Comparison of ENCODE assay signal across 8 cellular contexts in the genomic region with DNA sequence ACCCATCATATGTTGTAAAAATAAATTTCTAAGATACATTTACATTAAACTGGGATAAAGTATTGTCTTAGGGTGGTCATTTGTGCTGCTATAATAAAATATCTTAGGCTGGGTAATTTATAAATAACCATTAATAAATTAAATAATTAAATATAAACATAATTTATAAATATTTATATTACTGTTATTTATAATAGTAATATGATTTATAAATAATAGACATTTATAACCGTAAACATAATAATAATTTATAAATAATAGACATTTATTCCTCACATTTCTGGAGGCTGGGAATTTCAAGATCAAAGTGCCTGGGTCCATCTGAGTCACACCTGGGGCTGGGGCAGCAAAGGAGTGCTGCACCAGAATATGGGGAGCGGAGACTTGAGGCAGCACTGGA.
"Had no signal": no experiment of that assay in that cellular context is flagged by ENCODE, and none has a peak within 500 bp of the region (broad histone marks: within the 10 kb centered on the region; RNA-seq: fewer than 3 reads in every experiment).

No MANE protein-coding gene starts in this region.

- ATAC-seq: HCT116, HepG2 had no signal

- H3K27me3 Mint-ChIP-seq: IgD-negative memory B cell had no signal

- H3K4me3 Mint-ChIP-seq: HFFc6, IgD-negative memory B cell had no signal

- H3K4me1 Mint-ChIP-seq: IgD-negative memory B cell had no signal

- FAIRE-seq: HepG2 had no signal

- H3K27ac Mint-ChIP-seq: HFFc6, IgD-negative memory B cell had no signal

- DNase-seq: GM23248, GOT3, H7, HFFc6, KBM-7 had no signal

- H3K36me3 Mint-ChIP-seq: IgD-negative memory B cell had no signal

- H3K9me3 Mint-ChIP-seq: HFFc6 had no signal
